Comparison of ENCODE assay signal across 16 cellular contexts in the genomic region with DNA sequence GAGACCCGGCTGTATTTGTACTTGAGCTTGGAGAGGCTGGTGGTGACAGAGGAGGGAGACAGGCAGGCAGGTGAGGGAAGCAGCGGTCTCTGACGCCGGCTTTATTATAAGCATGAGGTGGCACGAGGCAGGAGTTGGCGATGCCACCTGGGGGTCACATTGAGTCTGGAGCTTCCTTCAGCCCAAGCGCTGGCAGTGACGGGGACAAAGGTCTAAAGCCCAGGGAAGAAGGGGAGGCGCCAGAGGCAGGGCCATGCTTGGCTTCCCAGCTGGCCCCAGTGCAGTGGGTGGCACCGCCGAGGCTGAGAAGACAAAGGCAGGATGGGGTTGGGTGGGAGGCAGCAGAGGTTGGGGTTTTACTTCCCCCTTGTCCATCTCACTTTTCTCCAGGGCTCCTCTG. TPM values are rescaled to one million over a fixed set of nuclear protein-coding genes. Genes with fewer than 3 reads are reported as not detected.
DNase-seq lines count a peak whose midpoint lies in the region; ATAC-seq and TF ChIP-seq lines count a peak whose summit lies in the region.
"Had no signal": no experiment of that assay in that cellular context is flagged by ENCODE, and none has a peak within 500 bp of the region (broad histone marks: within the 10 kb centered on the region; RNA-seq: fewer than 3 reads in every experiment).

No MANE protein-coding gene starts in this region.

- no peaks in the 10 kb centered on the region for H3K36me3 Mint-ChIP-seq in activated T-helper 17 cell treated with anti-CD3 and anti-CD28 coated beads, Interleukin-2, amount 50 U/mL, for 72 hours (ENCODE audit: low read depth)
- H3K36me3 Mint-ChIP-seq in progenitor cell of endocrine pancreas (ENCODE audit: insufficient read depth): no peaks in the 10 kb centered on the region
- H3K36me3 Mint-ChIP-seq: activated naive CD4-positive, alpha-beta T cell treated with anti-CD3 and anti-CD28 coated beads, Interleukin-2, amount 10 ng/mL, durations not matched to agents 7 days and 5 days; IgD-negative memory B cell had no signal

- ATAC-seq in activated T-helper 17 cell treated with anti-CD3 and anti-CD28 coated beads, Interleukin-2, amount 50 U/mL, for 72 hours (replicated peaks): no peak
- no peak for ATAC-seq in GM18870 (IDR thresholded peaks at IDR 0.05; ENCODE audit: unreplicated experiment)
- ATAC-seq: PC-3 had no signal

- no peaks in the 10 kb centered on the region for H3K9me3 Mint-ChIP-seq in activated T-helper 17 cell treated with anti-CD3 and anti-CD28 coated beads, Interleukin-2, amount 50 U/mL, for 72 hours
- no peaks in the 10 kb centered on the region for H3K9me3 Mint-ChIP-seq in progenitor cell of endocrine pancreas (ENCODE audit: low read depth)
- H3K9me3 Mint-ChIP-seq: activated naive CD4-positive, alpha-beta T cell treated with anti-CD3 and anti-CD28 coated beads, Interleukin-2, amount 10 ng/mL, durations not matched to agents 7 days and 5 days; IgD-negative memory B cell had no signal

- H3K27me3 Mint-ChIP-seq in activated T-helper 17 cell treated with anti-CD3 and anti-CD28 coated beads, Interleukin-2, amount 50 U/mL, for 72 hours: no peaks in the 10 kb centered on the region
- peaks cover 7% of the 10 kb centered on the region for H3K27me3 Mint-ChIP-seq in progenitor cell of endocrine pancreas

- H3K4me3 Mint-ChIP-seq in activated T-helper 17 cell treated with anti-CD3 and anti-CD28 coated beads, Interleukin-2, amount 50 U/mL, for 72 hours: no peak overlapping the region
- no peak overlapping the region for H3K4me3 Mint-ChIP-seq in progenitor cell of endocrine pancreas (ENCODE audit: low read depth)
- H3K4me3 Mint-ChIP-seq: activated naive CD4-positive, alpha-beta T cell treated with anti-CD3 and anti-CD28 coated beads, Interleukin-2, amount 10 ng/mL, durations not matched to agents 7 days and 5 days; IgD-negative memory B cell had no signal

- DNase-seq in NCI-H2081 (lab: John Stamatoyannopoulos, UW) (peak; percentile 18 to 73), NCI-H2081 treated with DMSO at 0.1 percent for 48 hours (lab: John Stamatoyannopoulos, UW) (no peak), NCI-H2029 treated with DMSO at 0.1 percent for 48 hours (lab: John Stamatoyannopoulos, UW) (peak; percentile 78), progenitor cell of endocrine pancreas (ENCODE audit: low spot score, unreplicated experiment) (no peak), inferior parietal cortex (ENCODE audit: extremely low spot score) (no peak)
- DNase-seq in activated CD4-positive, alpha-beta T cell treated with anti-CD3 and anti-CD28 coated beads for 1 hour: no peak
- DNase-seq: 8988T; activated naive CD4-positive, alpha-beta T cell treated with anti-CD3 and anti-CD28 coated beads, Interleukin-2, amount 10 ng/mL, durations not matched to agents 7 days and 5 days; NCI-H1436 treated with DMSO at 0.1 percent for 48 hours; PC-3 had no signal

- TF ChIP-seq CTCF in progenitor cell of endocrine pancreas (IDR thresholded peaks at IDR 0.05; ENCODE audit: unreplicated experiment): no peak

- H3K27ac Mint-ChIP-seq in activated T-helper 17 cell treated with anti-CD3 and anti-CD28 coated beads, Interleukin-2, amount 50 U/mL, for 72 hours: peak overlapping the region; percentile 89
- peak overlapping the region; percentile 4 for H3K27ac Mint-ChIP-seq in progenitor cell of endocrine pancreas
- H3K27ac Mint-ChIP-seq: activated naive CD4-positive, alpha-beta T cell treated with anti-CD3 and anti-CD28 coated beads, Interleukin-2, amount 10 ng/mL, durations not matched to agents 7 days and 5 days had no signal

- H3K4me1 Mint-ChIP-seq in activated T-helper 17 cell treated with anti-CD3 and anti-CD28 coated beads, Interleukin-2, amount 50 U/mL, for 72 hours: peaks cover 27% of the 10 kb centered on the region
- H3K4me1 Mint-ChIP-seq in progenitor cell of endocrine pancreas (ENCODE audit: low read depth): peaks cover 42% of the 10 kb centered on the region

RNA-seq across cellular contexts. Expression of a gene that starts 4.5 kb away (rescaled TPM):
- 1 to 10 TPM in 1 of 2 donors, not detected in 1; 1.4 TPM for total RNA-seq in activated T-helper 17 cell treated with anti-CD3 and anti-CD28 coated beads, Interleukin-2, amount 50 U/mL, for 72 hours
- total RNA-seq in progenitor cell of endocrine pancreas: 7.4 and 7.7 TPM in 2 replicates
- total RNA-seq: osteocyte, PC-3, thoracic aorta had no signal

RNA-seq across cellular contexts. Expression of a gene that starts 23.1 kb away (rescaled TPM):
- 1 to 10 TPM in 1 of 2 donors, not detected in 1; 2.8 TPM for total RNA-seq in activated T-helper 17 cell treated with anti-CD3 and anti-CD28 coated beads, Interleukin-2, amount 50 U/mL, for 72 hours
- total RNA-seq in progenitor cell of endocrine pancreas: 2.1 and 2.7 TPM in 2 replicates
- total RNA-seq: osteocyte, PC-3 had no signal

RNA-seq across cellular contexts. Expression of a gene that starts 56.4 kb away (rescaled TPM):
- under 1 TPM in 1 of 2 donors, not detected in 1; 0.19 TPM for total RNA-seq in activated T-helper 17 cell treated with anti-CD3 and anti-CD28 coated beads, Interleukin-2, amount 50 U/mL, for 72 hours
- 26.1 and 28.5 TPM in 2 replicates for total RNA-seq in progenitor cell of endocrine pancreas
- total RNA-seq: PC-3; T-helper 1 cell treated with Interleukin-12 subunit alpha and Interleukin-12 subunit beta and Interleukin-4 antibody, amounts not matched to agents 30 ng/mL and 1 ng/mL, for 36 hours had no signal

Comparison
In these comparisons a context has a peak if more than half of its experiments do, and no peak if none do; other contexts are left out.
1. DNase-seq: peak in NCI-H2081 (2 of 2) and NCI-H2029 treated with DMSO at 0.1 percent for 48 hours (single experiment); none in NCI-H2081 treated with DMSO at 0.1 percent for 48 hours (single experiment), progenitor cell of endocrine pancreas (single experiment), inferior parietal cortex (single experiment) and activated CD4-positive, alpha-beta T cell treated with anti-CD3 and anti-CD28 coated beads for 1 hour (single experiment).
2. RNA of a gene that starts 56.4 kb away (total RNA-seq): 26.1 to 28.5 TPM in progenitor cell of endocrine pancreas; 0.19 TPM in activated T-helper 17 cell treated with anti-CD3 and anti-CD28 coated beads, Interleukin-2, amount 50 U/mL, for 72 hours; every median in the first group is over 10 times any median in the second.